Comparison of ENCODE assay signal across 1 cellular context in the genomic region with DNA sequence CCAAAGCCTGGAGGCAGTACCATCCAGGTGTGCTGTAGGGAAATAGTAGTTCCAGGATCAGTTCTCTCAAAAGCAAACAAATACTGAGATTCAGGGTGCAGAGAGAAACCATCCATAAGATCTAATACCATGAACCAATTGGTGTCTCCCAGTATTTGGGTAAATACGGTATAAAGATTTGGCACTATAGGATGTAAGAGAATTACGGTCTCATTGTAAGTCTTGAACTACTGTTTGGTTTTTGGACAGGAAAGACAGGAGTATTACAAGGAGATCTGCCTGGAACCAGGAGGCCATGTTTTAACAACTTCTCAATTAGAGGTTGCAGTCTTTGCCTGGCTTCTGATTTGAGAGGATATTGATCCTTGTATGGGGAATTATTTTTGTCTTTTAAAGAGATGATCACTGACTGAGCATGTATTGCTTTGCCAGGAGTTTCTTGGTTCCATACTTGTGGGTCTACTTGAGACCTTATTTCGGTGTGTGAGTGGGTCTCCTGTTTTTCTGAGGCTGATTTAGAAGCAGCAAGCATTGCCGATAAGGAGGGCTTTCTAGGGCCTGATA.
TF ChIP-seq lines count a peak whose summit lies in the region.

No MANE protein-coding gene starts in this region.

TF ChIP-seq in K562, 482 proteins besides CTCF, POLR2A, EP300 and RAD21 (continued from another document):
- TF ChIP-seq, protein P1, sequence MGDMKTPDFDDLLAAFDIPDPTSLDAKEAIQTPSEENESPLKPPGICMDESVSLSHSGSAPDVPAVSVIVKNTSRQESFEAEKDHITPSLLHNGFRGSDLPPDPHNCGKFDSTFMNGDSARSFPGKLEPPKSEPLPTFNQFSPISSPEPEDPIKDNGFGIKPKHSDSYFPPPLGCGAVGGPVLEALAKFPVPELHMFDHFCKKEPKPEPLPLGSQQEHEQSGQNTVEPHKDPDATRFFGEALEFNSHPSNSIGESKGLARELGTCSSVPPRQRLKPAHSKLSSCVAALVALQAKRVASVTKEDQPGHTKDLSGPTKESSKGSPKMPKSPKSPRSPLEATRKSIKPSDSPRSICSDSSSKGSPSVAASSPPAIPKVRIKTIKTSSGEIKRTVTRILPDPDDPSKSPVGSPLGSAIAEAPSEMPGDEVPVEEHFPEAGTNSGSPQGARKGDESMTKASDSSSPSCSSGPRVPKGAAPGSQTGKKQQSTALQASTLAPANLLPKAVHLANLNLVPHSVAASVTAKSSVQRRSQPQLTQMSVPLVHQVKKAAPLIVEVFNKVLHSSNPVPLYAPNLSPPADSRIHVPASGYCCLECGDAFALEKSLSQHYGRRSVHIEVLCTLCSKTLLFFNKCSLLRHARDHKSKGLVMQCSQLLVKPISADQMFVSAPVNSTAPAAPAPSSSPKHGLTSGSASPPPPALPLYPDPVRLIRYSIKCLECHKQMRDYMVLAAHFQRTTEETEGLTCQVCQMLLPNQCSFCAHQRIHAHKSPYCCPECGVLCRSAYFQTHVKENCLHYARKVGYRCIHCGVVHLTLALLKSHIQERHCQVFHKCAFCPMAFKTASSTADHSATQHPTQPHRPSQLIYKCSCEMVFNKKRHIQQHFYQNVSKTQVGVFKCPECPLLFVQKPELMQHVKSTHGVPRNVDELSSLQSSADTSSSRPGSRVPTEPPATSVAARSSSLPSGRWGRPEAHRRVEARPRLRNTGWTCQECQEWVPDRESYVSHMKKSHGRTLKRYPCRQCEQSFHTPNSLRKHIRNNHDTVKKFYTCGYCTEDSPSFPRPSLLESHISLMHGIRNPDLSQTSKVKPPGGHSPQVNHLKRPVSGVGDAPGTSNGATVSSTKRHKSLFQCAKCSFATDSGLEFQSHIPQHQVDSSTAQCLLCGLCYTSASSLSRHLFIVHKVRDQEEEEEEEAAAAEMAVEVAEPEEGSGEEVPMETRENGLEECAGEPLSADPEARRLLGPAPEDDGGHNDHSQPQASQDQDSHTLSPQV (IDR thresholded peaks at IDR 0.05), result 0 out of 2 replicates have a peak, but pooled peaks have one; percentile 15
- TF ChIP-seq, protein P2, sequence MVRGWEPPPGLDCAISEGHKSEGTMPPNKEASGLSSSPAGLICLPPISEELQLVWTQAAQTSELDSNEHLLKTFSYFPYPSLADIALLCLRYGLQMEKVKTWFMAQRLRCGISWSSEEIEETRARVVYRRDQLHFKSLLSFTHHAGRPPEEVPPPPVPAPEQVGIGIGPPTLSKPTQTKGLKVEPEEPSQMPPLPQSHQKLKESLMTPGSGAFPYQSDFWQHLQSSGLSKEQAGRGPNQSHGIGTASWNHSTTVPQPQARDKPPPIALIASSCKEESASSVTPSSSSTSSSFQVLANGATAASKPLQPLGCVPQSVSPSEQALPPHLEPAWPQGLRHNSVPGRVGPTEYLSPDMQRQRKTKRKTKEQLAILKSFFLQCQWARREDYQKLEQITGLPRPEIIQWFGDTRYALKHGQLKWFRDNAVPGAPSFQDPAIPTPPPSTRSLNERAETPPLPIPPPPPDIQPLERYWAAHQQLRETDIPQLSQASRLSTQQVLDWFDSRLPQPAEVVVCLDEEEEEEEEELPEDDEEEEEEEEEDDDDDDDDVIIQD (CRISPR knock-in tag; IDR thresholded peaks at IDR 0.05), result no peak
- no peak for TF ChIP-seq HNRNPUL1 (IDR thresholded peaks at IDR 0.05; ENCODE audit: low read length)
